ENCODE assay signal across 8 cellular contexts in the genomic region with DNA sequence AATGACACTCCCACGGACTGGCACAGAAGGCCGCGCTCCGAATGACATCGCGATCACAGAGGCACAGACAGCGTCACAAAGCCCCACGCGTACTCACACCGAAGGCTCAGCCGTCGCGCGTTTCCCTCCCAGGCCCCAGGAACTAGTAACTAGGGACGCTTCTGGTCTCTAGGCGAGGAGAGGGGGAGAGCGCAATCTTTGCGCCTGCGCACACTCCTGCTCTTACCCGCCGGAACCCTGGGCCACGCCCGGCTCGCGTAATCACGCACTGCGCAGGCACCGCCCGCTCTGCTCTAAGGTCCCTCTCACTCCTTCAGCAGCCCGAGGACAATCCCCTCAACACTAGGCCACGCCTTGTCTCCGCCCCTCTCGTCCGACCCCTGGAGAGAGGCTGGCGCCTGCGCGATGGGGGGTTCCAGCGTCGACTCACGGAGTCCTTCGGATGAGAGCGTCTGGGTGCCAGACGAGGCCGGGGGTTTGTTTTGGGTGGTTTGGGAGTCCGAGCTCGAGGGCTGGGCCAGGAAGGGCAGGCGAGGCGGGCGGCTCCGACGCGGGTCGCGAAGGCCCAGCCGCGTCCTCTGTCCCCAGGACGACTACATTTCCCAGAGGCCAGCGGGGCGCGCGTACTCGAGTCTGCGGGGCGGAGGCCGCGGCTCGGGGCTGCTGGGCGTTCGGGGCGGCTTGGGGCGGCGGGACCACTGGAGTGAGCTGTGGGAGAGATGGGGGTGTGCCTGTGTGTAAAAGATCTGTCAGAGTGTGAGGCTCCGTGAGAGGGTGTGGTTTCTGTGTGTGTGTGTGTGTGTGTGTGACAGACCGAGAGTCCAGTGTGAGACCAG. TPM values are rescaled to one million over a fixed set of nuclear protein-coding genes. Genes with fewer than 3 reads are reported as not detected.
DNase-seq lines count a peak whose midpoint lies in the region; ATAC-seq and FAIRE-seq lines count a peak whose summit lies in the region.

Gene ZNF471, plus strand, starts transcription at position 410 of the 836 bp plus-strand sequence. CDS start 3,717 bp downstream, outside the sequence.

- H3K4me3 Mint-ChIP-seq in activated CD4-positive, alpha-beta T cell treated with anti-CD3 and anti-CD28 coated beads, Interleukin-2, amount 10 ng/mL, durations not matched to agents 24 days and 14 days, result no peak within 1 kb of the TSS

- H3K27me3 Mint-ChIP-seq in activated CD4-positive, alpha-beta T cell treated with anti-CD3 and anti-CD28 coated beads, Interleukin-2, amount 10 ng/mL, durations not matched to agents 24 days and 14 days, result no peaks in the 10 kb centered on the region

- FAIRE-seq in GM19239 (lab: Jason Lieb, UNC), result no peak

- H3K4me1 Mint-ChIP-seq in activated CD4-positive, alpha-beta T cell treated with anti-CD3 and anti-CD28 coated beads, Interleukin-2, amount 10 ng/mL, durations not matched to agents 24 days and 14 days, result no peaks in the 10 kb centered on the region

- intact Hi-C loops in activated CD4-positive, alpha-beta T cell treated with anti-CD3 and anti-CD28 coated beads, Interleukin-2, amount 10 ng/mL, durations not matched to agents 24 days and 14 days (cut with micrococcal nuclease), result no loop called here

- peaks cover 10% of the 10 kb centered on the region for H3K9me3 Mint-ChIP-seq in activated CD4-positive, alpha-beta T cell treated with anti-CD3 and anti-CD28 coated beads, Interleukin-2, amount 10 ng/mL, durations not matched to agents 24 days and 14 days

- DNase-seq in EH (ENCODE audit: low read depth) (peak; percentile 98), NCI-H1930 (lab: John Stamatoyannopoulos, UW) (peak; percentile 98 to 99), dedifferentiated amniotic fluid mesenchymal stem cell (ENCODE audit: extremely low spot score) (peak; percentile 99), kidney glomerular epithelial cell (lab: John Stamatoyannopoulos, UW) (peak; percentile 95), GM19239 (ENCODE audit: insufficient read length, low spot score) (no peak)
- peak; percentile 83 for DNase-seq in activated CD4-positive, alpha-beta T cell treated with anti-CD3 and anti-CD28 coated beads, Interleukin-2, amount 10 ng/mL, durations not matched to agents 24 days and 14 days
- DNase-seq in stimulated activated CD4-positive, alpha-beta T cell treated with anti-CD3 and anti-CD28 coated beads, Interleukin-1b, Interleukin-23, amount 100 ng/mL, for 24 hours (ENCODE audit: low read depth in 4 of 4, low spot score in 1 of 4), result peak; percentile 35 to 69 (median 60)

- peak within 1 kb of the TSS; percentile 82 for H3K27ac Mint-ChIP-seq in activated CD4-positive, alpha-beta T cell treated with anti-CD3 and anti-CD28 coated beads, Interleukin-2, amount 10 ng/mL, durations not matched to agents 24 days and 14 days

- no peaks in the 10 kb centered on the region for H3K36me3 Mint-ChIP-seq in activated CD4-positive, alpha-beta T cell treated with anti-CD3 and anti-CD28 coated beads, Interleukin-2, amount 10 ng/mL, durations not matched to agents 24 days and 14 days (ENCODE audit: low read depth)

- ATAC-seq in HG02840 (IDR thresholded peaks at IDR 0.05; ENCODE audit: low FRiP score, unreplicated experiment), result no peak

RNA-seq across cellular contexts. Expression of gene ZNF471, which starts in this region (rescaled TPM):
- total RNA-seq in activated CD4-positive, alpha-beta T cell treated with anti-CD3 and anti-CD28 coated beads, Interleukin-2, amount 10 ng/mL, durations not matched to agents 24 days and 14 days, result 0.09 and 0.19 TPM in 2 replicates

Comparison
In these comparisons a context has a peak if more than half of its experiments do, and no peak if none do; other contexts are left out.
1. Peak in DNase-seq in activated CD4-positive, alpha-beta T cell treated with anti-CD3 and anti-CD28 coated beads, Interleukin-2, amount 10 ng/mL, durations not matched to agents 24 days and 14 days; RNA of the gene not detected or under 1 TPM.